Comparison of ENCODE assay signal across 25 cellular contexts in genomic region chr20:9374480-9374879, GRCh38.
A peak's percentile ranks its signal among the peaks of the same experiment; 100 is the strongest.
DNase-seq lines count a peak whose midpoint lies in the region; ATAC-seq and TF ChIP-seq lines count a peak whose summit lies in the region.
"Had no signal": no experiment of that assay in that cellular context is flagged by ENCODE, and none has a peak within 500 bp of the region (broad histone marks: within the 10 kb centered on the region; RNA-seq: fewer than 3 reads in every experiment).

No MANE protein-coding gene starts in this region.

- H3K36me3 Mint-ChIP-seq in WTC11, result no peaks in the 10 kb centered on the region
- H3K36me3 Mint-ChIP-seq in stimulated activated naive B cell treated with anti-CD40 and anti-IgM and Interleukin-4, amounts not matched to agents 10 μg/mL and 1 μg/mL and 100 μg/mL, for 72 hours, result no peaks in the 10 kb centered on the region
- H3K36me3 Mint-ChIP-seq: activated naive CD8-positive, alpha-beta T cell treated with anti-CD3 and anti-CD28 coated beads, Interleukin-2, amount 10 ng/mL, durations not matched to agents 7 days and 5 days; T-cell had no signal

- ATAC-seq in Right ventricle myocardium superior (ENCODE audit: poor library complexity), result peak; percentile 53
- no peak for ATAC-seq in WTC11
- no peak for ATAC-seq in stimulated activated naive B cell treated with anti-CD40 and anti-IgM and Interleukin-4, amounts not matched to agents 10 μg/mL and 1 μg/mL and 100 μg/mL, for 72 hours (replicated peaks)
- ATAC-seq in GM18511 (IDR thresholded peaks at IDR 0.05; ENCODE audit: unreplicated experiment), result no peak
- ATAC-seq in HG03565 (IDR thresholded peaks at IDR 0.05; ENCODE audit: unreplicated experiment), result no peak
- ATAC-seq: activated CD8-positive, alpha-beta T cell treated with anti-CD3 and anti-CD28 coated beads, Interleukin-2, amount 10 ng/mL, durations not matched to agents 7 days and 5 days; effector memory CD8-positive, alpha-beta T cell; esophagus mucosa; Panc1; T-cell had no signal

- H3K27ac Mint-ChIP-seq in WTC11, result peak overlapping the region; percentile 14; the same call in 1 of the 2 replicates
- no peak overlapping the region for H3K27ac Mint-ChIP-seq in stimulated activated naive B cell treated with anti-CD40 and anti-IgM and Interleukin-4, amounts not matched to agents 10 μg/mL and 1 μg/mL and 100 μg/mL, for 72 hours
- H3K27ac Mint-ChIP-seq: activated CD8-positive, alpha-beta T cell treated with anti-CD3 and anti-CD28 coated beads, Interleukin-2, amount 10 ng/mL, durations not matched to agents 7 days and 5 days; activated naive CD8-positive, alpha-beta T cell treated with anti-CD3 and anti-CD28 coated beads, Interleukin-2, amount 10 ng/mL, durations not matched to agents 7 days and 5 days; effector memory CD8-positive, alpha-beta T cell; progenitor cell of endocrine pancreas; T-cell had no signal

- H3K4me1 ChIP-seq in right atrium auricular region (peaks cover 0 to 15% of the 10 kb centered on the region in 2 donors), esophagus muscularis mucosa (peaks cover 12 to 37% (median 26%) of the 10 kb centered on the region in 4 donors)

- H3K9me3 ChIP-seq in right atrium auricular region (no peaks in the 10 kb centered on the region), esophagus muscularis mucosa (no peaks in the 10 kb centered on the region)

- H3K27me3 ChIP-seq in right atrium auricular region (no peaks in the 10 kb centered on the region), esophagus muscularis mucosa (no peaks in the 10 kb centered on the region)

- CTCF ChIA-PET in WTC11 (lab: Charles Lee), result interaction anchor here (1.0 kb wide), 1 partner anchor 614 kb away, joined by 3 read pairs; no protein-coding TSS in a partner anchor

- no peak overlapping the region for H3K4me3 Mint-ChIP-seq in WTC11
- peak overlapping the region; percentile 31 to 41 for H3K4me3 Mint-ChIP-seq in stimulated activated naive B cell treated with anti-CD40 and anti-IgM and Interleukin-4, amounts not matched to agents 10 μg/mL and 1 μg/mL and 100 μg/mL, for 72 hours
- H3K4me3 Mint-ChIP-seq: activated CD8-positive, alpha-beta T cell treated with anti-CD3 and anti-CD28 coated beads, Interleukin-2, amount 10 ng/mL, durations not matched to agents 7 days and 5 days; activated naive CD8-positive, alpha-beta T cell treated with anti-CD3 and anti-CD28 coated beads, Interleukin-2, amount 10 ng/mL, durations not matched to agents 7 days and 5 days; brain; effector memory CD8-positive, alpha-beta T cell; T-cell had no signal

- H3K4me1 Mint-ChIP-seq in WTC11, result peaks cover 58% of the 10 kb centered on the region
- H3K4me1 Mint-ChIP-seq in stimulated activated naive B cell treated with anti-CD40 and anti-IgM and Interleukin-4, amounts not matched to agents 10 μg/mL and 1 μg/mL and 100 μg/mL, for 72 hours, result peaks cover 9 to 25% of the 10 kb centered on the region in 2 donors
- H3K4me1 Mint-ChIP-seq: activated naive CD8-positive, alpha-beta T cell treated with anti-CD3 and anti-CD28 coated beads, Interleukin-2, amount 10 ng/mL, durations not matched to agents 7 days and 5 days; T-cell had no signal

- H3K9me3 Mint-ChIP-seq in WTC11, result no peaks in the 10 kb centered on the region
- no peaks in the 10 kb centered on the region for H3K9me3 Mint-ChIP-seq in stimulated activated naive B cell treated with anti-CD40 and anti-IgM and Interleukin-4, amounts not matched to agents 10 μg/mL and 1 μg/mL and 100 μg/mL, for 72 hours
- H3K9me3 Mint-ChIP-seq: activated naive CD8-positive, alpha-beta T cell treated with anti-CD3 and anti-CD28 coated beads, Interleukin-2, amount 10 ng/mL, durations not matched to agents 7 days and 5 days; brain had no signal

- intact Hi-C loops in Right ventricle myocardium superior (cut with DNase I), result no loop called here
- intact Hi-C loops in esophagus muscularis mucosa (cut with DNase I), result no loop called here

- 92% methylated on average over 1 of the region's 1 CpG for WGBS in esophagus muscularis mucosa

- POLR2A ChIA-PET in WTC11 (lab: Charles Lee), result no interaction called here

- no peak for DNase-seq in Right ventricle myocardium superior
- DNase-seq in right atrium auricular region (ENCODE audit: low spot score), result no peak
- no peak for DNase-seq in WTC11 (ENCODE audit: low spot score)
- peak; percentile 5 for DNase-seq in fibroblast of the aortic adventitia (ENCODE audit: low read depth)
- no peak for DNase-seq in stimulated activated naive B cell treated with anti-CD40 and anti-IgM and Interleukin-4, amounts not matched to agents 10 μg/mL and 1 μg/mL and 100 μg/mL, for 72 hours
- no peak for DNase-seq in esophagus muscularis mucosa (ENCODE audit: extremely low spot score)
- DNase-seq: activated CD4-positive, alpha-beta T cell treated with anti-CD3 and anti-CD28 coated beads for 1 hour; activated CD8-positive, alpha-beta T cell treated with anti-CD3 and anti-CD28 coated beads, Interleukin-2, amount 10 ng/mL, durations not matched to agents 7 days and 5 days; activated effector memory CD4-positive, alpha-beta T cell treated with anti-CD3 and anti-CD28 coated beads, Interleukin-2, amount 50 U/mL, for 16 hours; activated naive CD8-positive, alpha-beta T cell treated with anti-CD3 and anti-CD28 coated beads, Interleukin-2, amount 10 ng/mL, durations not matched to agents 7 days and 5 days; activated T-cell treated with anti-CD3 and anti-CD28 coated beads for 4 hours; AML-193; DMS53; effector memory CD8-positive, alpha-beta T cell; KBM-7; kidney; NCI-H526; T-cell had no signal

- no peak overlapping the region for H3K4me3 ChIP-seq in right atrium auricular region
- no peak overlapping the region for H3K4me3 ChIP-seq in fibroblast of the aortic adventitia (ENCODE audit: low read depth, low read length)
- H3K4me3 ChIP-seq in esophagus muscularis mucosa, result no peak overlapping the region
- H3K4me3 ChIP-seq: lung had no signal

- TF ChIP-seq CTCF in right atrium auricular region (IDR thresholded peaks at IDR 0.05) (no peak), WTC11 (IDR thresholded peaks at IDR 0.05) (no peak), fibroblast of the aortic adventitia (IDR thresholded peaks at IDR 0.05; ENCODE audit: insufficient read depth, low read length) (no peak), esophagus muscularis mucosa (IDR thresholded peaks at IDR 0.05) (no peak)

- no peaks in the 10 kb centered on the region for H3K27me3 Mint-ChIP-seq in WTC11 (ENCODE audit: low read depth)
- H3K27me3 Mint-ChIP-seq in stimulated activated naive B cell treated with anti-CD40 and anti-IgM and Interleukin-4, amounts not matched to agents 10 μg/mL and 1 μg/mL and 100 μg/mL, for 72 hours, result no peaks in the 10 kb centered on the region
- H3K27me3 Mint-ChIP-seq: activated naive CD8-positive, alpha-beta T cell treated with anti-CD3 and anti-CD28 coated beads, Interleukin-2, amount 10 ng/mL, durations not matched to agents 7 days and 5 days; brain; effector memory CD8-positive, alpha-beta T cell; progenitor cell of endocrine pancreas; T-cell had no signal

- TF ChIP-seq POLR2A in esophagus muscularis mucosa (IDR thresholded peaks at IDR 0.05; ENCODE audit: low read depth), result no peak

- H3K27ac ChIP-seq in right atrium auricular region (peak overlapping the region in 1 of 2 donors; percentile 28), esophagus muscularis mucosa (replicated peaks in 1 of 4) (no peak overlapping the region)

- H3K36me3 ChIP-seq in right atrium auricular region (no peaks in the 10 kb centered on the region), esophagus muscularis mucosa (peaks cover 0 to 4% (median 0%) of the 10 kb centered on the region in 4 donors)

- no peak for TF ChIP-seq EP300 in esophagus muscularis mucosa (IDR thresholded peaks at IDR 0.05)

TF ChIP-seq in WTC11, 78 proteins besides CTCF, POLR2A, EP300 and RAD21 (continues in another document):
- TF ChIP-seq GRHL2 (CRISPR knock-in tag; IDR thresholded peaks at IDR 0.05; ENCODE audit: insufficient replicate concordance, severe bottlenecking) (no peak), HMGA2 (CRISPR knock-in tag; IDR thresholded peaks at IDR 0.05) (no peak), TEAD1 (CRISPR knock-in tag; IDR thresholded peaks at IDR 0.05) (no peak), E2F5 (CRISPR knock-in tag; IDR thresholded peaks at IDR 0.05) (no peak)
- TF ChIP-seq, protein P1, sequence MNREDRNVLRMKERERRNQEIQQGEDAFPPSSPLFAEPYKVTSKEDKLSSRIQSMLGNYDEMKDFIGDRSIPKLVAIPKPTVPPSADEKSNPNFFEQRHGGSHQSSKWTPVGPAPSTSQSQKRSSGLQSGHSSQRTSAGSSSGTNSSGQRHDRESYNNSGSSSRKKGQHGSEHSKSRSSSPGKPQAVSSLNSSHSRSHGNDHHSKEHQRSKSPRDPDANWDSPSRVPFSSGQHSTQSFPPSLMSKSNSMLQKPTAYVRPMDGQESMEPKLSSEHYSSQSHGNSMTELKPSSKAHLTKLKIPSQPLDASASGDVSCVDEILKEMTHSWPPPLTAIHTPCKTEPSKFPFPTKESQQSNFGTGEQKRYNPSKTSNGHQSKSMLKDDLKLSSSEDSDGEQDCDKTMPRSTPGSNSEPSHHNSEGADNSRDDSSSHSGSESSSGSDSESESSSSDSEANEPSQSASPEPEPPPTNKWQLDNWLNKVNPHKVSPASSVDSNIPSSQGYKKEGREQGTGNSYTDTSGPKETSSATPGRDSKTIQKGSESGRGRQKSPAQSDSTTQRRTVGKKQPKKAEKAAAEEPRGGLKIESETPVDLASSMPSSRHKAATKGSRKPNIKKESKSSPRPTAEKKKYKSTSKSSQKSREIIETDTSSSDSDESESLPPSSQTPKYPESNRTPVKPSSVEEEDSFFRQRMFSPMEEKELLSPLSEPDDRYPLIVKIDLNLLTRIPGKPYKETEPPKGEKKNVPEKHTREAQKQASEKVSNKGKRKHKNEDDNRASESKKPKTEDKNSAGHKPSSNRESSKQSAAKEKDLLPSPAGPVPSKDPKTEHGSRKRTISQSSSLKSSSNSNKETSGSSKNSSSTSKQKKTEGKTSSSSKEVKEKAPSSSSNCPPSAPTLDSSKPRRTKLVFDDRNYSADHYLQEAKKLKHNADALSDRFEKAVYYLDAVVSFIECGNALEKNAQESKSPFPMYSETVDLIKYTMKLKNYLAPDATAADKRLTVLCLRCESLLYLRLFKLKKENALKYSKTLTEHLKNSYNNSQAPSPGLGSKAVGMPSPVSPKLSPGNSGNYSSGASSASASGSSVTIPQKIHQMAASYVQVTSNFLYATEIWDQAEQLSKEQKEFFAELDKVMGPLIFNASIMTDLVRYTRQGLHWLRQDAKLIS (CRISPR knock-in tag; IDR thresholded peaks at IDR 0.05; ENCODE audit: borderline replicate concordance), result no peak
